1 cellular context compared by ENCODE assay signal in the genomic region with DNA sequence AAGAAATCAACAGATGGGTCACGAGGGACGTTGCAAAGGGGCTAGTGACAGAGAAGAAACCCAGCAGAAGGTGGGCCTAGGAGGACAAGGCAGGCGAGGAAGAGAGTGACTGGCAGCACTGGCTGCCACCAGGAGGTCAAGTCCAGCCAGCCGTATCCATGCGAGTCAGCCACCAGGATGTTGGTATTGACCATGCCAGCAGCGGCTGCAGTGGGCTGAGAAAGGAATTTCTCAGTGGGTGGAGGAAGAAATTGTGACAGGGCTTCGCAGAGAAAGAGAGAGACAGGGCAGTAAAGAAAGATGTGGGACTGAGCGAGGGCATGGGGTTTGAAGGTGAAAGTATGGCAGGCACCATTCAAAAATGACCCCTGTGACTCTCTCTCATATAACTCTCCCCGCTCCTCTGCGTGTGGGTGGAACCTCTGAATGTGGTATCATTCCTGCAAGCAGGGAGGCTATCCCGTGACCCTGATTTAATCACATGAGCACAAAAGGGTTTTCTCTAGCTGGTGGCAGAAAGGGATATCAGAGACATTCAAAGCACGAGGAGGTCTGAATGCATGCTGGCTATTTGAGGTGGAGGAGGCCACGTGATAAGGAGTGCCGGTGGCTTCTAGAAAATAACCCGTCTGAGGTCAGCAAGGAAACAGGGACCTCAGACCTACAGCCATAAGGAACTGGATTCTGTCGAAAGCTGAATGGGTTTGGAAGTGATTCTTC.
TF ChIP-seq lines count a peak whose summit lies in the region.

No MANE protein-coding gene starts in this region.

TF ChIP-seq in K562, 482 proteins besides CTCF, POLR2A, EP300 and RAD21 (continued from another document and continues in another):
- TF ChIP-seq CBFA2T3 (IDR thresholded peaks at IDR 0.05) = peak; percentile 43
- no peak for TF ChIP-seq HNRNPH1 (optimal IDR thresholded peaks at IDR 0.05; ENCODE audit: low read depth, low read length)
- TF ChIP-seq SMARCB1 (IDR thresholded peaks at IDR 0.05; ENCODE audit: insufficient read length, low read depth) = no peak
- TF ChIP-seq, protein P1, sequence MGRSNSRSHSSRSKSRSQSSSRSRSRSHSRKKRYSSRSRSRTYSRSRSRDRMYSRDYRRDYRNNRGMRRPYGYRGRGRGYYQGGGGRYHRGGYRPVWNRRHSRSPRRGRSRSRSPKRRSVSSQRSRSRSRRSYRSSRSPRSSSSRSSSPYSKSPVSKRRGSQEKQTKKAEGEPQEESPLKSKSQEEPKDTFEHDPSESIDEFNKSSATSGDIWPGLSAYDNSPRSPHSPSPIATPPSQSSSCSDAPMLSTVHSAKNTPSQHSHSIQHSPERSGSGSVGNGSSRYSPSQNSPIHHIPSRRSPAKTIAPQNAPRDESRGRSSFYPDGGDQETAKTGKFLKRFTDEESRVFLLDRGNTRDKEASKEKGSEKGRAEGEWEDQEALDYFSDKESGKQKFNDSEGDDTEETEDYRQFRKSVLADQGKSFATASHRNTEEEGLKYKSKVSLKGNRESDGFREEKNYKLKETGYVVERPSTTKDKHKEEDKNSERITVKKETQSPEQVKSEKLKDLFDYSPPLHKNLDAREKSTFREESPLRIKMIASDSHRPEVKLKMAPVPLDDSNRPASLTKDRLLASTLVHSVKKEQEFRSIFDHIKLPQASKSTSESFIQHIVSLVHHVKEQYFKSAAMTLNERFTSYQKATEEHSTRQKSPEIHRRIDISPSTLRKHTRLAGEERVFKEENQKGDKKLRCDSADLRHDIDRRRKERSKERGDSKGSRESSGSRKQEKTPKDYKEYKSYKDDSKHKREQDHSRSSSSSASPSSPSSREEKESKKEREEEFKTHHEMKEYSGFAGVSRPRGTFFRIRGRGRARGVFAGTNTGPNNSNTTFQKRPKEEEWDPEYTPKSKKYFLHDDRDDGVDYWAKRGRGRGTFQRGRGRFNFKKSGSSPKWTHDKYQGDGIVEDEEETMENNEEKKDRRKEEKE (IDR thresholded peaks at IDR 0.05; ENCODE audit: borderline replicate concordance in 1 of 2, control insufficient read depth in 1 of 2, low read depth in 2 of 2, low read length in 1 of 2) = no peak
- TF ChIP-seq, protein P2, sequence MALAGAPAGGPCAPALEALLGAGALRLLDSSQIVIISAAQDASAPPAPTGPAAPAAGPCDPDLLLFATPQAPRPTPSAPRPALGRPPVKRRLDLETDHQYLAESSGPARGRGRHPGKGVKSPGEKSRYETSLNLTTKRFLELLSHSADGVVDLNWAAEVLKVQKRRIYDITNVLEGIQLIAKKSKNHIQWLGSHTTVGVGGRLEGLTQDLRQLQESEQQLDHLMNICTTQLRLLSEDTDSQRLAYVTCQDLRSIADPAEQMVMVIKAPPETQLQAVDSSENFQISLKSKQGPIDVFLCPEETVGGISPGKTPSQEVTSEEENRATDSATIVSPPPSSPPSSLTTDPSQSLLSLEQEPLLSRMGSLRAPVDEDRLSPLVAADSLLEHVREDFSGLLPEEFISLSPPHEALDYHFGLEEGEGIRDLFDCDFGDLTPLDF (CRISPR knock-in tag; IDR thresholded peaks at IDR 0.05) = no peak
- 0 out of 2 replicates have a peak, but pooled peaks have one; percentile 38 for TF ChIP-seq ZNF644 (tag; IDR thresholded peaks at IDR 0.05; ENCODE audit: low read depth)
- TF ChIP-seq, protein P3, sequence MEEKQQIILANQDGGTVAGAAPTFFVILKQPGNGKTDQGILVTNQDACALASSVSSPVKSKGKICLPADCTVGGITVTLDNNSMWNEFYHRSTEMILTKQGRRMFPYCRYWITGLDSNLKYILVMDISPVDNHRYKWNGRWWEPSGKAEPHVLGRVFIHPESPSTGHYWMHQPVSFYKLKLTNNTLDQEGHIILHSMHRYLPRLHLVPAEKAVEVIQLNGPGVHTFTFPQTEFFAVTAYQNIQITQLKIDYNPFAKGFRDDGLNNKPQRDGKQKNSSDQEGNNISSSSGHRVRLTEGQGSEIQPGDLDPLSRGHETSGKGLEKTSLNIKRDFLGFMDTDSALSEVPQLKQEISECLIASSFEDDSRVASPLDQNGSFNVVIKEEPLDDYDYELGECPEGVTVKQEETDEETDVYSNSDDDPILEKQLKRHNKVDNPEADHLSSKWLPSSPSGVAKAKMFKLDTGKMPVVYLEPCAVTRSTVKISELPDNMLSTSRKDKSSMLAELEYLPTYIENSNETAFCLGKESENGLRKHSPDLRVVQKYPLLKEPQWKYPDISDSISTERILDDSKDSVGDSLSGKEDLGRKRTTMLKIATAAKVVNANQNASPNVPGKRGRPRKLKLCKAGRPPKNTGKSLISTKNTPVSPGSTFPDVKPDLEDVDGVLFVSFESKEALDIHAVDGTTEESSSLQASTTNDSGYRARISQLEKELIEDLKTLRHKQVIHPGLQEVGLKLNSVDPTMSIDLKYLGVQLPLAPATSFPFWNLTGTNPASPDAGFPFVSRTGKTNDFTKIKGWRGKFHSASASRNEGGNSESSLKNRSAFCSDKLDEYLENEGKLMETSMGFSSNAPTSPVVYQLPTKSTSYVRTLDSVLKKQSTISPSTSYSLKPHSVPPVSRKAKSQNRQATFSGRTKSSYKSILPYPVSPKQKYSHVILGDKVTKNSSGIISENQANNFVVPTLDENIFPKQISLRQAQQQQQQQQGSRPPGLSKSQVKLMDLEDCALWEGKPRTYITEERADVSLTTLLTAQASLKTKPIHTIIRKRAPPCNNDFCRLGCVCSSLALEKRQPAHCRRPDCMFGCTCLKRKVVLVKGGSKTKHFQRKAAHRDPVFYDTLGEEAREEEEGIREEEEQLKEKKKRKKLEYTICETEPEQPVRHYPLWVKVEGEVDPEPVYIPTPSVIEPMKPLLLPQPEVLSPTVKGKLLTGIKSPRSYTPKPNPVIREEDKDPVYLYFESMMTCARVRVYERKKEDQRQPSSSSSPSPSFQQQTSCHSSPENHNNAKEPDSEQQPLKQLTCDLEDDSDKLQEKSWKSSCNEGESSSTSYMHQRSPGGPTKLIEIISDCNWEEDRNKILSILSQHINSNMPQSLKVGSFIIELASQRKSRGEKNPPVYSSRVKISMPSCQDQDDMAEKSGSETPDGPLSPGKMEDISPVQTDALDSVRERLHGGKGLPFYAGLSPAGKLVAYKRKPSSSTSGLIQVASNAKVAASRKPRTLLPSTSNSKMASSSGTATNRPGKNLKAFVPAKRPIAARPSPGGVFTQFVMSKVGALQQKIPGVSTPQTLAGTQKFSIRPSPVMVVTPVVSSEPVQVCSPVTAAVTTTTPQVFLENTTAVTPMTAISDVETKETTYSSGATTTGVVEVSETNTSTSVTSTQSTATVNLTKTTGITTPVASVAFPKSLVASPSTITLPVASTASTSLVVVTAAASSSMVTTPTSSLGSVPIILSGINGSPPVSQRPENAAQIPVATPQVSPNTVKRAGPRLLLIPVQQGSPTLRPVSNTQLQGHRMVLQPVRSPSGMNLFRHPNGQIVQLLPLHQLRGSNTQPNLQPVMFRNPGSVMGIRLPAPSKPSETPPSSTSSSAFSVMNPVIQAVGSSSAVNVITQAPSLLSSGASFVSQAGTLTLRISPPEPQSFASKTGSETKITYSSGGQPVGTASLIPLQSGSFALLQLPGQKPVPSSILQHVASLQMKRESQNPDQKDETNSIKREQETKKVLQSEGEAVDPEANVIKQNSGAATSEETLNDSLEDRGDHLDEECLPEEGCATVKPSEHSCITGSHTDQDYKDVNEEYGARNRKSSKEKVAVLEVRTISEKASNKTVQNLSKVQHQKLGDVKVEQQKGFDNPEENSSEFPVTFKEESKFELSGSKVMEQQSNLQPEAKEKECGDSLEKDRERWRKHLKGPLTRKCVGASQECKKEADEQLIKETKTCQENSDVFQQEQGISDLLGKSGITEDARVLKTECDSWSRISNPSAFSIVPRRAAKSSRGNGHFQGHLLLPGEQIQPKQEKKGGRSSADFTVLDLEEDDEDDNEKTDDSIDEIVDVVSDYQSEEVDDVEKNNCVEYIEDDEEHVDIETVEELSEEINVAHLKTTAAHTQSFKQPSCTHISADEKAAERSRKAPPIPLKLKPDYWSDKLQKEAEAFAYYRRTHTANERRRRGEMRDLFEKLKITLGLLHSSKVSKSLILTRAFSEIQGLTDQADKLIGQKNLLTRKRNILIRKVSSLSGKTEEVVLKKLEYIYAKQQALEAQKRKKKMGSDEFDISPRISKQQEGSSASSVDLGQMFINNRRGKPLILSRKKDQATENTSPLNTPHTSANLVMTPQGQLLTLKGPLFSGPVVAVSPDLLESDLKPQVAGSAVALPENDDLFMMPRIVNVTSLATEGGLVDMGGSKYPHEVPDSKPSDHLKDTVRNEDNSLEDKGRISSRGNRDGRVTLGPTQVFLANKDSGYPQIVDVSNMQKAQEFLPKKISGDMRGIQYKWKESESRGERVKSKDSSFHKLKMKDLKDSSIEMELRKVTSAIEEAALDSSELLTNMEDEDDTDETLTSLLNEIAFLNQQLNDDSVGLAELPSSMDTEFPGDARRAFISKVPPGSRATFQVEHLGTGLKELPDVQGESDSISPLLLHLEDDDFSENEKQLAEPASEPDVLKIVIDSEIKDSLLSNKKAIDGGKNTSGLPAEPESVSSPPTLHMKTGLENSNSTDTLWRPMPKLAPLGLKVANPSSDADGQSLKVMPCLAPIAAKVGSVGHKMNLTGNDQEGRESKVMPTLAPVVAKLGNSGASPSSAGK (IDR thresholded peaks at IDR 0.05) = peak; percentile 76
- peak; percentile 80 for TF ChIP-seq BHLHE40 (IDR thresholded peaks at IDR 0.05; ENCODE audit: low read length)
- TF ChIP-seq L3MBTL2 (IDR thresholded peaks at IDR 0.05) = peak; percentile 78
- TF ChIP-seq, protein P4, sequence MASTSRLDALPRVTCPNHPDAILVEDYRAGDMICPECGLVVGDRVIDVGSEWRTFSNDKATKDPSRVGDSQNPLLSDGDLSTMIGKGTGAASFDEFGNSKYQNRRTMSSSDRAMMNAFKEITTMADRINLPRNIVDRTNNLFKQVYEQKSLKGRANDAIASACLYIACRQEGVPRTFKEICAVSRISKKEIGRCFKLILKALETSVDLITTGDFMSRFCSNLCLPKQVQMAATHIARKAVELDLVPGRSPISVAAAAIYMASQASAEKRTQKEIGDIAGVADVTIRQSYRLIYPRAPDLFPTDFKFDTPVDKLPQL (IDR thresholded peaks at IDR 0.05; ENCODE audit: extremely low read depth, insufficient read length) = no peak
- TF ChIP-seq, protein P5, sequence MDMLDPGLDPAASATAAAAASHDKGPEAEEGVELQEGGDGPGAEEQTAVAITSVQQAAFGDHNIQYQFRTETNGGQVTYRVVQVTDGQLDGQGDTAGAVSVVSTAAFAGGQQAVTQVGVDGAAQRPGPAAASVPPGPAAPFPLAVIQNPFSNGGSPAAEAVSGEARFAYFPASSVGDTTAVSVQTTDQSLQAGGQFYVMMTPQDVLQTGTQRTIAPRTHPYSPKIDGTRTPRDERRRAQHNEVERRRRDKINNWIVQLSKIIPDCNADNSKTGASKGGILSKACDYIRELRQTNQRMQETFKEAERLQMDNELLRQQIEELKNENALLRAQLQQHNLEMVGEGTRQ (CRISPR knock-in tag; IDR thresholded peaks at IDR 0.05) = peak; percentile 70
- no peak for TF ChIP-seq RBFOX2 (IDR thresholded peaks at IDR 0.05; ENCODE audit: low read depth, low read length)
- TF ChIP-seq, protein P6, sequence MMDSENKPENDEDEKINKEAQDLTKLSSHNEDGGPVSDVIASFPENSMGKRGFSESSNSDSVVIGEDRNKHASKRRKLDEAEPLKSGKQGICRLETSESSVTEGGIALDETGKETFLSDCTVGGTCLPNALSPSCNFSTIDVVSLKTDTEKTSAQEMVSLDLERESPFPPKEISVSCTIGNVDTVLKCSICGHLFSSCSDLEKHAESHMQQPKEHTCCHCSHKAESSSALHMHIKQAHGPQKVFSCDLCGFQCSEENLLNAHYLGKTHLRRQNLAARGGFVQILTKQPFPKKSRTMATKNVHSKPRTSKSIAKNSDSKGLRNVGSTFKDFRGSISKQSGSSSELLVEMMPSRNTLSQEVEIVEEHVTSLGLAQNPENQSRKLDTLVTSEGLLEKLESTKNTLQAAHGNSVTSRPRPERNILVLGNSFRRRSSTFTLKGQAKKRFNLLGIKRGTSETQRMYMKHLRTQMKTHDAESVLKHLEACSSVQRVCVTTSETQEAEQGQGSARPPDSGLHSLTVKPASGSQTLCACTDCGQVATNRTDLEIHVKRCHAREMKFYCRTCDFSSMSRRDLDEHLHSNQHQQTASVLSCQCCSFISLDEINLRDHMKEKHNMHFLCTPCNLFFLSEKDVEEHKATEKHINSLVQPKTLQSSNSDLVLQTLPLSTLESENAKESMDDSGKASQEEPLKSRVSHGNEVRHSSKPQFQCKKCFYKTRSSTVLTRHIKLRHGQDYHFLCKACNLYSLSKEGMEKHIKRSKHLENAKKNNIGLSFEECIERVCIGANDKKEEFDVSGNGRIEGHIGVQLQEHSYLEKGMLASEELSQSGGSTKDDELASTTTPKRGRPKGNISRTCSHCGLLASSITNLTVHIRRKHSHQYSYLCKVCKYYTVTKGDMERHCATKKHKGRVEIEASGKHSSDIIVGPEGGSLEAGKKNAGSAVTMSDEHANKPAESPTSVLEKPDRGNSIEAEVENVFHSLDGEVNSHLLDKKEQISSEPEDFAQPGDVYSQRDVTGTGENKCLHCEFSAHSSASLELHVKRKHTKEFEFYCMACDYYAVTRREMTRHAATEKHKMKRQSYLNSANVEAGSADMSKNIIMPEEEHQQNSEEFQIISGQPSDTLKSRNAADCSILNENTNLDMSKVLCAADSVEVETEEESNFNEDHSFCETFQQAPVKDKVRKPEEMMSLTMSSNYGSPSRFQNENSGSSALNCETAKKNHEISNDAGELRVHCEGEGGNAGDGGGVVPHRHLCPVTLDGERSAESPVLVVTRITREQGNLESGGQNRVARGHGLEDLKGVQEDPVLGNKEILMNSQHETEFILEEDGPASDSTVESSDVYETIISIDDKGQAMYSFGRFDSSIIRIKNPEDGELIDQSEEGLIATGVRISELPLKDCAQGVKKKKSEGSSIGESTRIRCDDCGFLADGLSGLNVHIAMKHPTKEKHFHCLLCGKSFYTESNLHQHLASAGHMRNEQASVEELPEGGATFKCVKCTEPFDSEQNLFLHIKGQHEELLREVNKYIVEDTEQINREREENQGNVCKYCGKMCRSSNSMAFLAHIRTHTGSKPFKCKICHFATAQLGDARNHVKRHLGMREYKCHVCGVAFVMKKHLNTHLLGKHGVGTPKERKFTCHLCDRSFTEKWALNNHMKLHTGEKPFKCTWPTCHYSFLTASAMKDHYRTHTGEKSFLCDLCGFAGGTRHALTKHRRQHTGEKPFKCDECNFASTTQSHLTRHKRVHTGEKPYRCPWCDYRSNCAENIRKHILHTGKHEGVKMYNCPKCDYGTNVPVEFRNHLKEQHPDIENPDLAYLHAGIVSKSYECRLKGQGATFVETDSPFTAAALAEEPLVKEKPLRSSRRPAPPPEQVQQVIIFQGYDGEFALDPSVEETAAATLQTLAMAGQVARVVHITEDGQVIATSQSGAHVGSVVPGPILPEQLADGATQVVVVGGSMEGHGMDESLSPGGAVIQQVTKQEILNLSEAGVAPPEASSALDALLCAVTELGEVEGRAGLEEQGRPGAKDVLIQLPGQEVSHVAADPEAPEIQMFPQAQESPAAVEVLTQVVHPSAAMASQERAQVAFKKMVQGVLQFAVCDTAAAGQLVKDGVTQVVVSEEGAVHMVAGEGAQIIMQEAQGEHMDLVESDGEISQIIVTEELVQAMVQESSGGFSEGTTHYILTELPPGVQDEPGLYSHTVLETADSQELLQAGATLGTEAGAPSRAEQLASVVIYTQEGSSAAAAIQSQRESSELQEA (IDR thresholded peaks at IDR 0.05; ENCODE audit: low read depth) = no peak
- no peak for TF ChIP-seq PHF8 (IDR thresholded peaks at IDR 0.05; ENCODE audit: borderline replicate concordance, low read length)
- TF ChIP-seq RCOR1 (IDR thresholded peaks at IDR 0.05; ENCODE audit: borderline replicate concordance in 1 of 2, low read depth in 2 of 2, low read length in 2 of 2) = peak in 1 of 2 experiments; percentile 38; a peak in 1 of 4 replicates
